20 cellular contexts compared by ENCODE assay signal in the genomic region with DNA sequence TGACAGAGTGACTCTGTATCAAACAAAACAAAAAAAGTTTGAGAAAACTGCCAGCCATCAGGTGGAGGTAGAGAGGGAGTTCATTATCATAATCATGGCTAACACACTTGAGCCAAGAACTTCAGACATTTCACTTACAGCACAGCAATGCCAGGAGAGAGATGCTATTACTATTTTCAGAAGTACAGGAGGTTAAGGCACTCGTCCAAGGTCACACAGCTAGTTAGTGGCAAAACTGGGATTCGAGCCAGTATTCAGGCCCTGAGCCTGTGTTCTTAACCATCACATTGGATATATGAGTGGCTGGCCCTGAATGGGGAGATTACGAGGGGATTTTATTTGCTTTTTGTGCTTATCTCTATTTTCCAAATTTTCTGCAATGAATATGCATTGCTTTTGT. TPM values are rescaled to one million over a fixed set of nuclear protein-coding genes. Genes with fewer than 3 reads are reported as not detected.
A peak's percentile ranks its signal among the peaks of the same experiment; 100 is the strongest.
DNase-seq lines count a peak whose midpoint lies in the region; ATAC-seq and TF ChIP-seq lines count a peak whose summit lies in the region.
"Had no signal": no experiment of that assay in that cellular context is flagged by ENCODE, and none has a peak within 500 bp of the region (broad histone marks: within the 10 kb centered on the region; RNA-seq: fewer than 3 reads in every experiment).

No MANE protein-coding gene starts in this region.

- no peak overlapping the region for H3K4me2 ChIP-seq in fibroblast of lung (ENCODE audit: extremely low read depth, insufficient read depth, low read length)
- H3K4me2 ChIP-seq in MM.1S (ENCODE audit: low read depth, low read length), result no peak overlapping the region
- H3K4me2 ChIP-seq: PC-9 had no signal

- H4K20me1 ChIP-seq in fibroblast of lung (ENCODE audit: control insufficient read depth, extremely low read depth, insufficient read depth, low read length) (no peaks in the 10 kb centered on the region), MM.1S (ENCODE audit: insufficient read depth, low read length) (no peaks in the 10 kb centered on the region)
- H4K20me1 ChIP-seq: BLaER1 had no signal

- H3K36me3 ChIP-seq in fibroblast of lung (ENCODE audit: control insufficient read depth, insufficient read depth, low read length), result no peaks in the 10 kb centered on the region
- H3K36me3 ChIP-seq in uterus, result no peaks in the 10 kb centered on the region
- H3K36me3 ChIP-seq in MM.1S (replicated peaks; ENCODE audit: insufficient read depth, low read length), result no peaks in the 10 kb centered on the region
- H3K36me3 ChIP-seq: BLaER1, spleen had no signal

- intact Hi-C loops in Right ventricle myocardium inferior (cut with DNase I), result no loop called here
- intact Hi-C loops in cardiac septum (cut with DNase I), result loop anchor here (5.0 kb wide), 1 partner anchor 125 kb away; no protein-coding TSS in a partner anchor
- intact Hi-C loops in uterus (cut with DNase I; ENCODE audit: low total_unique reads), result no loop called here

- DNase-seq in Right ventricle myocardium inferior (ENCODE audit: missing footprints) (no peak), cardiac septum (ENCODE audit: low spot score) (no peak), fibroblast of lung (ENCODE audit: low read depth in 2 of 2) (peak; percentile 8 to 80), left kidney (ENCODE audit: low read depth, low spot score) (peak; percentile 17), uterus (peak; percentile 39 to 55), NCI-H82 (lab: John Stamatoyannopoulos, UW) (no peak), NCI-H2227 (lab: John Stamatoyannopoulos, UW; ENCODE audit: unreplicated experiment) (no peak), MM.1S (no peak)
- DNase-seq: activated CD8-positive, alpha-beta memory T cell treated with anti-CD3 and anti-CD28 coated beads for 24 hours; Calu3; cerebellar nuclear complex; HCEC 1CT; naive thymus-derived CD8-positive, alpha-beta T cell; NCI-H1092 treated with DMSO at 0.1 percent for 48 hours; NCI-H2081 treated with DMSO at 0.1 percent for 48 hours; NCI-H69; PC-9; spleen had no signal

- TF ChIP-seq POLR2A in uterus (IDR thresholded peaks at IDR 0.05), result no peak

- H3K9me3 ChIP-seq in fibroblast of lung (ENCODE audit: control insufficient read depth, insufficient read depth, low read depth, low read length) (no peaks in the 10 kb centered on the region), uterus (no peaks in the 10 kb centered on the region), MM.1S (replicated peaks; ENCODE audit: insufficient read depth, low read length) (no peaks in the 10 kb centered on the region)
- H3K9me3 ChIP-seq: BLaER1, spleen had no signal

- no peaks in the 10 kb centered on the region for H3K9me2 ChIP-seq in MM.1S (replicated peaks; ENCODE audit: insufficient read depth, low read length)

- peak; percentile 77 for ATAC-seq in Right ventricle myocardium inferior
- ATAC-seq: activated CD4-positive, CD25-positive, alpha-beta regulatory T cell treated with anti-CD3 and anti-CD28 coated beads, Interleukin-2, amount 50 U/mL, for 24 hours; naive thymus-derived CD8-positive, alpha-beta T cell had no signal

- H3K4me3 ChIP-seq in fibroblast of lung (replicated peaks in 1 of 4; ENCODE audit: control extremely low read depth in 1 of 4, insufficient read depth in 1 of 4, low read depth in 3 of 4, low read length in 4 of 4), result no peak overlapping the region
- no peak overlapping the region for H3K4me3 ChIP-seq in uterus
- no peak overlapping the region for H3K4me3 ChIP-seq in MM.1S (ENCODE audit: low read length)
- H3K4me3 ChIP-seq: BLaER1, PC-9, spleen had no signal

- H3K79me2 ChIP-seq in fibroblast of lung (ENCODE audit: control insufficient read depth, insufficient read depth, low read length) (no peaks in the 10 kb centered on the region), MM.1S (ENCODE audit: low read length) (no peaks in the 10 kb centered on the region)

- no peaks in the 10 kb centered on the region for H3F3A ChIP-seq in MM.1S (ENCODE audit: insufficient read depth, low read length)

- TF ChIP-seq CTCF in fibroblast of lung (conservative IDR thresholded peaks at IDR 0.05 in 1 of 2, IDR thresholded peaks at IDR 0.05 in 1 of 2; ENCODE audit: low read depth in 1 of 2, low read length in 2 of 2) (no peak), uterus (IDR thresholded peaks at IDR 0.05) (no peak), MM.1S (IDR thresholded peaks at IDR 0.05; ENCODE audit: low read length) (no peak)

- H3K27ac ChIP-seq in fibroblast of lung (ENCODE audit: insufficient read depth, low read length) (no peak overlapping the region), uterus (no peak overlapping the region), MM.1S (ENCODE audit: low read length) (no peak overlapping the region)
- H3K27ac ChIP-seq: BLaER1, PC-9 had no signal

- H3K27me3 ChIP-seq in fibroblast of lung (ENCODE audit: control insufficient read depth, insufficient read depth, low read length), result peaks cover 9% of the 10 kb centered on the region
- no peaks in the 10 kb centered on the region for H3K27me3 ChIP-seq in uterus
- no peaks in the 10 kb centered on the region for H3K27me3 ChIP-seq in MM.1S (replicated peaks; ENCODE audit: insufficient read depth, low read length)
- H3K27me3 ChIP-seq: BLaER1 had no signal

- H2AFZ ChIP-seq in fibroblast of lung (ENCODE audit: low read length) (no peak overlapping the region), MM.1S (ENCODE audit: low read length) (no peak overlapping the region)
- H2AFZ ChIP-seq: PC-9 had no signal

- H3K9ac ChIP-seq in fibroblast of lung (ENCODE audit: insufficient read depth, low read length) (no peak overlapping the region), MM.1S (ENCODE audit: low read length) (no peak overlapping the region)
- H3K9ac ChIP-seq: BLaER1 had no signal

- H3K4me1 ChIP-seq in fibroblast of lung (ENCODE audit: control insufficient read depth, extremely low read depth, insufficient read depth, low read length) (no peaks in the 10 kb centered on the region), uterus (peaks cover 0 to 4% of the 10 kb centered on the region in 2 donors), MM.1S (ENCODE audit: low read length) (no peaks in the 10 kb centered on the region)

RNA-seq across cellular contexts. Expression of a gene that starts 24.8 kb away (rescaled TPM):
- total RNA-seq in Right ventricle myocardium inferior (13.1 TPM), cardiac septum (22.4 TPM), fibroblast of lung (36.0 and 60.8 TPM in 2 replicates), uterus (10 to 100 TPM in 3 of 4 donors, 1 to 10 TPM in 1; 5.3 to 26.6 (median 17.7) TPM)
- 2.5 and 5.5 TPM in 2 replicates for polyA plus RNA-seq in fibroblast of lung
- polyA plus RNA-seq in fibroblast of lung (2012), result 4.6 and 8.3 TPM in 2 replicates
- 15.2 and 25.2 TPM in 2 replicates for polyA minus RNA-seq in fibroblast of lung (ENCODE audit: low replicate concordance)
- total RNA-seq: naive thymus-derived CD8-positive, alpha-beta T cell had no signal

Comparison
In these comparisons a context has a peak if more than half of its experiments do, and no peak if none do; other contexts are left out.
1. DNase-seq: peak in fibroblast of lung (2 of 2), left kidney (single experiment) and uterus (2 of 2); none in Right ventricle myocardium inferior (single experiment), cardiac septum (single experiment), NCI-H82 (single experiment), NCI-H2227 (single experiment) and MM.1S (single experiment).